In genomic region chr6:116714761-116715160, GRCh38 we compare ENCODE assay signal across 1 cellular context.
TF ChIP-seq lines count a peak whose summit lies in the region.

No MANE protein-coding gene starts in this region.

TF ChIP-seq in H1, 55 proteins besides CTCF, POLR2A, EP300 and RAD21 (continued from another document):
- TF ChIP-seq BRCA1 (IDR thresholded peaks at IDR 0.05; ENCODE audit: low read depth, low read length), result no peak
